ENCODE assay signal across 23 cellular contexts in the genomic region with DNA sequence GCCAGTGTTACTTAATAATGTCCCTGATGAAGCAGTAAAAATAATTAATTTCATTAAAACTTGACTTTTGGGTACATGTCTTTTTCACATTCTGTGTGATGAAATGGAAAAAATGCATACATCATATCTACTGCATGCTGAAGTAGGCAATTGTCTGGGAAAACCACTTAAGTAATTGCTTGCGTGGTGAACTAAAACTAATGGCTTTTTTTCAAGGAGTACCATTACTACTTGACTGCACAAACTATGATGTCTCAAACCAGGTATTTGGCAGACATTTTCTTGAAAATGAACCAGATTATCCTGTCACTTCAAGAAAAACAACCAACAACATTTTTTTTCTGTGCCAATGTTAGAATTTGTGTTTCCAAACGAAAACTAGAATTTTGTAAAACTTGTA.
DNase-seq lines count a peak whose midpoint lies in the region; ATAC-seq, FAIRE-seq and TF ChIP-seq lines count a peak whose summit lies in the region.
"Had no signal": no experiment of that assay in that cellular context is flagged by ENCODE, and none has a peak within 500 bp of the region (broad histone marks: within the 10 kb centered on the region; RNA-seq: fewer than 3 reads in every experiment).

No MANE protein-coding gene starts in this region.

- H3K27ac ChIP-seq in ACC112 (ENCODE audit: low read depth, low read length), result no peak overlapping the region
- no peak overlapping the region for H3K27ac ChIP-seq in HEK293 (ENCODE audit: extremely low read depth, low read depth, low read length)
- H3K27ac ChIP-seq in K562 (ENCODE audit: extremely low read depth, low read depth, low read length), result no peak overlapping the region
- H3K27ac ChIP-seq: GM23248 had no signal

- H3K4me3 Mint-ChIP-seq in nephron, result no peak overlapping the region
- H3K4me3 Mint-ChIP-seq: CD4-positive, CD25-positive, alpha-beta regulatory T cell; CD8-positive, alpha-beta T cell had no signal

- no peak for DNase-seq in K562 (ENCODE audit: extremely low read depth in 1 of 4, low spot score in 3 of 4)
- DNase-seq in GM13976 (ENCODE audit: low spot score), result no peak
- DNase-seq in glomerular visceral epithelial cell (ENCODE audit: extremely low spot score), result no peak
- DNase-seq: 8988T; C1 segment of cervical spinal cord; Caco-2; CD4-positive, CD25-positive, alpha-beta regulatory T cell; CD8-positive, alpha-beta T cell; DMS 273 treated with DMSO at 0.1 percent for 48 hours; DMS79; GF-D8; GM23248; H7; HCEC 1CT had no signal

- 7% methylated on average over 2 of the region's 2 CpGs for WGBS in K562 (ENCODE audit: insufficient coverage, low coverage, missing lambda C conversion rate)

- H3K4me1 ChIP-seq in ACC112 (ENCODE audit: control insufficient read depth, insufficient read depth, low read length, unreplicated experiment), result peaks cover 29% of the 10 kb centered on the region
- peaks cover 7% of the 10 kb centered on the region for H3K4me1 ChIP-seq in HEK293 (ENCODE audit: control insufficient read depth, insufficient read depth, low read length)
- H3K4me1 ChIP-seq in K562 (replicated peaks in 1 of 2; ENCODE audit: control insufficient read depth in 2 of 2, insufficient read depth in 2 of 2, low read length in 2 of 2), result no peaks in the 10 kb centered on the region

- H3K9me3 Mint-ChIP-seq in nephron, result no peaks in the 10 kb centered on the region
- H3K9me3 Mint-ChIP-seq: CD4-positive, CD25-positive, alpha-beta regulatory T cell; CD8-positive, alpha-beta T cell had no signal

- no peak for TF ChIP-seq RAD21 in K562 (CRISPR knock-in tag; conservative IDR thresholded peaks at IDR 0.05 in 1 of 2, IDR thresholded peaks at IDR 0.05 in 1 of 2)

- peak overlapping the region; percentile 8 for H2AFZ ChIP-seq in ACC112 (ENCODE audit: low read length, unreplicated experiment)
- no peak overlapping the region for H2AFZ ChIP-seq in K562 (ENCODE audit: low read depth, low read length)
- H2AFZ ChIP-seq: GM23248 had no signal

- no peak overlapping the region for H3K4me2 ChIP-seq in K562 (ENCODE audit: insufficient read depth, low read length)
- H3K4me2 ChIP-seq: A549 had no signal

- no peaks in the 10 kb centered on the region for H4K20me1 ChIP-seq in K562 (replicated peaks; ENCODE audit: control insufficient read depth, insufficient read depth, low read length)

- no peak for TF ChIP-seq POLR2A in K562 (conservative IDR thresholded peaks at IDR 0.05)

- no peak overlapping the region for H3K9ac ChIP-seq in K562 (ENCODE audit: insufficient read depth in 1 of 2, low read depth in 2 of 2, low read length in 2 of 2)
- H3K9ac ChIP-seq: GM23248 had no signal

- H3K27me3 ChIP-seq in ACC112 (ENCODE audit: insufficient read depth, low read length), result no peaks in the 10 kb centered on the region
- peaks cover 23 to 24% of the 10 kb centered on the region in 2 experiments for H3K27me3 ChIP-seq in K562 (ENCODE audit: control insufficient read depth in 2 of 2, insufficient read depth in 2 of 2, low read length in 2 of 2)

- TF ChIP-seq CTCF in HEK293 (tag by site-specific recombination; IDR thresholded peaks at IDR 0.05) (no peak), K562 (IDR thresholded peaks at IDR 0.05 in 2 of 3, conservative IDR thresholded peaks at IDR 0.05 in 1 of 3; ENCODE audit: insufficient read depth in 2 of 3, low read depth in 1 of 3, low read length in 3 of 3) (no peak), nephron (IDR thresholded peaks at IDR 0.05; ENCODE audit: unreplicated experiment in 3 of 3) (no peak), GM13976 (IDR thresholded peaks at IDR 0.05; ENCODE audit: borderline replicate concordance, control extremely low read depth, extremely low read depth, insufficient read depth, missing control alignments) (no peak)

- intact Hi-C loops in K562 (cut with micrococcal nuclease), result loop anchor here (10.0 kb wide), 1 partner anchor 309 kb away; no protein-coding TSS in a partner anchor

- no TSS peak for BruUV-seq in K562 (replicated peaks; lab: Mats Ljungman, UMichigan)

- in situ Hi-C loops in K562 (cut with MboI), result no loop called here
- in situ Hi-C loops in GM13976 (cut with MboI; ENCODE audit: low sequenced_read_pairs, unreplicated experiment), result no loop called here

- CTCF ChIA-PET in HEK293 (lab: Yijun Ruan, JAX) (interaction anchor here (0.7 kb wide), 3 partner anchors 81 to 726 kb away, joined by 3 to 5 read pairs (median 4); no protein-coding TSS in a partner anchor), K562 (lab: Yijun Ruan, JAX; ENCODE audit: low intra/inter-chr PET ratio) (interaction anchor here (1.1 kb wide), 1 partner anchor 93 kb away, joined by 3 read pairs; no protein-coding TSS in a partner anchor)

- H3K4me1 Mint-ChIP-seq in nephron, result peaks cover 26% of the 10 kb centered on the region
- H3K4me1 Mint-ChIP-seq: CD4-positive, CD25-positive, alpha-beta regulatory T cell had no signal

- H3K79me2 ChIP-seq in ACC112 (ENCODE audit: control insufficient read depth, insufficient read depth, low read length, unreplicated experiment) (no peaks in the 10 kb centered on the region), K562 (ENCODE audit: control insufficient read depth, insufficient read depth, low read length) (no peaks in the 10 kb centered on the region)

- no peak for TF ChIP-seq EP300 in K562 (IDR thresholded peaks at IDR 0.05; ENCODE audit: low read length)

- POLR2A ChIA-PET in HEK293 (lab: Yijun Ruan, JAX) (no interaction called here), K562 (lab: Yijun Ruan, JAX) (no interaction called here)

- H3K9me1 ChIP-seq in K562 (ENCODE audit: control insufficient read depth, insufficient read depth, low read length), result no peaks in the 10 kb centered on the region

- H3K9me3 ChIP-seq in HEK293 (ENCODE audit: control insufficient read depth, insufficient read depth, low read depth, low read length) (no peaks in the 10 kb centered on the region), K562 (replicated peaks; ENCODE audit: control insufficient read depth, insufficient read depth, low read depth, low read length) (no peaks in the 10 kb centered on the region)
- H3K9me3 ChIP-seq: A549, Caco-2 had no signal

- H3K4me3 ChIP-seq in ACC112 (ENCODE audit: low read depth, low read length), result no peak overlapping the region
- H3K4me3 ChIP-seq in HEK293 (ENCODE audit: low read depth, low read length), result no peak overlapping the region
- no peak overlapping the region for H3K4me3 ChIP-seq in K562
- H3K4me3 ChIP-seq: A549, GM23248 had no signal

- H3K36me3 Mint-ChIP-seq in nephron (ENCODE audit: low read depth), result no peaks in the 10 kb centered on the region
- H3K36me3 Mint-ChIP-seq: CD4-positive, CD25-positive, alpha-beta regulatory T cell; CD8-positive, alpha-beta T cell had no signal

- peak overlapping the region in 2 of 3 experiments; percentile 54 to 66 for H3K27ac Mint-ChIP-seq in nephron
- H3K27ac Mint-ChIP-seq: CD4-positive, CD25-positive, alpha-beta regulatory T cell; CD8-positive, alpha-beta T cell had no signal

- ATAC-seq in K562, result no peak
- no peak for ATAC-seq in GM18909 (IDR thresholded peaks at IDR 0.05; ENCODE audit: poor library complexity, unreplicated experiment)
- no peak for ATAC-seq in HG03045 (IDR thresholded peaks at IDR 0.05; ENCODE audit: unreplicated experiment)
- ATAC-seq: A549; CD8-positive, alpha-beta T cell had no signal

- H3K36me3 ChIP-seq in ACC112 (ENCODE audit: insufficient read depth, low read length), result no peaks in the 10 kb centered on the region
- H3K36me3 ChIP-seq in HEK293 (ENCODE audit: control insufficient read depth in 2 of 2, insufficient read depth in 1 of 2, low read length in 2 of 2), result no peaks in the 10 kb centered on the region
- no peaks in the 10 kb centered on the region for H3K36me3 ChIP-seq in K562 (ENCODE audit: control insufficient read depth, insufficient read depth, low read length)

- H3K27me3 Mint-ChIP-seq in nephron (ENCODE audit: low read depth), result peaks cover 4% of the 10 kb centered on the region
- H3K27me3 Mint-ChIP-seq: CD4-positive, CD25-positive, alpha-beta regulatory T cell had no signal

- FAIRE-seq in K562 (lab: Jason Lieb, UNC), result no peak
- FAIRE-seq: A549, D721Med, GM12891, H1 had no signal

TF ChIP-seq in HEK293, 187 proteins besides CTCF, POLR2A, EP300 and RAD21 (continues in another document):
- TF ChIP-seq, protein P1, sequence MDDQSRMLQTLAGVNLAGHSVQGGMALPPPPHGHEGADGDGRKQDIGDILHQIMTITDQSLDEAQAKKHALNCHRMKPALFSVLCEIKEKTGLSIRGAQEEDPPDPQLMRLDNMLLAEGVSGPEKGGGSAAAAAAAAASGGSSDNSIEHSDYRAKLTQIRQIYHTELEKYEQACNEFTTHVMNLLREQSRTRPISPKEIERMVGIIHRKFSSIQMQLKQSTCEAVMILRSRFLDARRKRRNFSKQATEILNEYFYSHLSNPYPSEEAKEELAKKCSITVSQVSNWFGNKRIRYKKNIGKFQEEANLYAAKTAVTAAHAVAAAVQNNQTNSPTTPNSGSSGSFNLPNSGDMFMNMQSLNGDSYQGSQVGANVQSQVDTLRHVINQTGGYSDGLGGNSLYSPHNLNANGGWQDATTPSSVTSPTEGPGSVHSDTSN (CRISPR knock-in tag; IDR thresholded peaks at IDR 0.05), result no peak
- TF ChIP-seq ZNF529 (tag by site-specific recombination; IDR thresholded peaks at IDR 0.05; ENCODE audit: insufficient replicate concordance) (no peak), WT1 (tag by site-specific recombination; IDR thresholded peaks at IDR 0.05) (peak; percentile 39; the same call in 1 of the 2 replicates), ZNF629 (tag by site-specific recombination; IDR thresholded peaks at IDR 0.05) (peak; percentile 43), ZSCAN16 (tag by site-specific recombination; IDR thresholded peaks at IDR 0.05) (no peak)

TF ChIP-seq in K562, 482 proteins besides CTCF, POLR2A, EP300 and RAD21:
- no peak for TF ChIP-seq STAG1 (CRISPR knock-in tag; IDR thresholded peaks at IDR 0.05; ENCODE audit: borderline replicate concordance)
- peak; percentile 1 for TF ChIP-seq ZFP36 (IDR thresholded peaks at IDR 0.05; ENCODE audit: low read depth, low read length, partially characterized antibody)
TF ChIP-seq in K562: peak in this region for 1.
